1 cellular context compared by ENCODE assay signal in genomic region chr3:157441102-157441622, GRCh38.
TF ChIP-seq lines count a peak whose summit lies in the region.

No MANE protein-coding gene starts in this region.

TF ChIP-seq in A549, 52 proteins besides CTCF, POLR2A, EP300 and RAD21 (continued from another document):
- no peak for TF ChIP-seq PBX3 (IDR thresholded peaks at IDR 0.05)
- no peak for TF ChIP-seq FOXS1 (CRISPR knock-in tag; IDR thresholded peaks at IDR 0.05)
TF ChIP-seq in A549: peak in this region for 1.
